ENCODE assay signal across 17 cellular contexts in the genomic region with DNA sequence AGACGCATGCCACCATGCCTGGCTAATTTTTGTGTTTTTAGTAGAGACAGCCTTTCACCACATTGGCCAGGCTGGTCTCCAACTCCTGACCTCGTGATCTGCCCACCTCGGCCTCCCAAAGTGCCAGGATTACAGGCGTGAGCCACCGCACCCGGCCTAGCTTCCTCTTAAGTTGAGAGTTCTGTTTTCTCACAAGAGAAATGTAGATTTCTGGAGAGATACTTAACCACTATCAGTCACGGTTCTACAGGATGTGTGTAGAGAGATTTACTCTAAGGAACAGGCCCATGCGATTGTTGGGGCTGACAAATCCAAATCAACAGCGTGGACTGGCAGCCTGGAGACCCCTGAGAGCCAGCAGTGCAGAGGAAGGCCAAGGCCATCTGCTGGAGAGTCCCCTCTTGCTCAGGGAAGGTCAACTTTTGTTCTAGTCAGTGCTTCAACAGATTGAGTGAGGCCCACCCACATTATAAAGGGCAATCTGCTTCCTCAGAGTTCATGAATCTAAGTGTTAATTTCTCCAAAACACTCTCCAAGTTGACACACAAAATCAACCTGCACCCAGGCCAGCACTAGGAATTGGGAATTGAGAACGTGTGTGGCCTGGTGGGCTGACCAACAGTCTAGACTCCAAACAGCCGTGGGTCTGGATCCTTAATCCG. TPM values are rescaled to one million over a fixed set of nuclear protein-coding genes. Genes with fewer than 3 reads are reported as not detected.
"Had no signal": no experiment of that assay in that cellular context is flagged by ENCODE, and none has a peak within 500 bp of the region (broad histone marks: within the 10 kb centered on the region; RNA-seq: fewer than 3 reads in every experiment).

No MANE protein-coding gene starts in this region.

- H3K4me3 Mint-ChIP-seq: activated naive CD8-positive, alpha-beta T cell treated with anti-CD3 and anti-CD28 coated beads, Interleukin-2, amount 10 ng/mL, durations not matched to agents 7 days and 5 days; naive thymus-derived CD8-positive, alpha-beta T cell; T-cell had no signal

- H3K36me3 ChIP-seq: ascending aorta, esophagus muscularis mucosa, right atrium auricular region, transverse colon had no signal

- H3K9me3 ChIP-seq: ascending aorta, esophagus muscularis mucosa, mucosa of descending colon, right atrium auricular region, transverse colon had no signal

- H3K27ac ChIP-seq: ascending aorta, esophagus muscularis mucosa, right atrium auricular region, transverse colon had no signal

- H3K27me3 Mint-ChIP-seq: activated naive CD8-positive, alpha-beta T cell treated with anti-CD3 and anti-CD28 coated beads, Interleukin-2, amount 10 ng/mL, durations not matched to agents 7 days and 5 days had no signal

- ATAC-seq: mucosa of descending colon; naive thymus-derived CD8-positive, alpha-beta T cell; T-cell had no signal

- DNase-seq: activated CD4-positive, CD25-positive, alpha-beta regulatory T cell; activated effector memory CD4-positive, alpha-beta T cell treated with anti-CD3 and anti-CD28 coated beads, Interleukin-2, amount 50 U/mL, for 16 hours; activated naive CD8-positive, alpha-beta T cell treated with anti-CD3 and anti-CD28 coated beads, Interleukin-2, amount 10 ng/mL, durations not matched to agents 7 days and 5 days; activated T-cell treated with anti-CD3 and anti-CD28 coated beads for 4 hours; glutamatergic neuron; mucosa of descending colon; naive thymus-derived CD8-positive, alpha-beta T cell; small intestine; substantia nigra; T-cell; transverse colon had no signal

- H3K27ac Mint-ChIP-seq: activated naive CD8-positive, alpha-beta T cell treated with anti-CD3 and anti-CD28 coated beads, Interleukin-2, amount 10 ng/mL, durations not matched to agents 7 days and 5 days; T-cell had no signal

- H3K36me3 Mint-ChIP-seq: naive thymus-derived CD8-positive, alpha-beta T cell; T-cell had no signal

- H3K9me3 Mint-ChIP-seq: activated naive CD8-positive, alpha-beta T cell treated with anti-CD3 and anti-CD28 coated beads, Interleukin-2, amount 10 ng/mL, durations not matched to agents 7 days and 5 days; naive thymus-derived CD8-positive, alpha-beta T cell; T-cell had no signal

- H3K27me3 ChIP-seq: ascending aorta, esophagus muscularis mucosa, right atrium auricular region, transverse colon had no signal

- H3K4me3 ChIP-seq: ascending aorta, esophagus muscularis mucosa, mucosa of descending colon, right atrium auricular region, transverse colon had no signal

- H3K4me1 ChIP-seq: ascending aorta, transverse colon had no signal

RNA-seq across cellular contexts. Expression of a gene that starts 56.0 kb away (rescaled TPM):
- total RNA-seq: activated CD8-positive, alpha-beta memory T cell treated with anti-CD3 and anti-CD28 coated beads for 36 hours; activated naive CD8-positive, alpha-beta T cell treated with anti-CD3 and anti-CD28 coated beads, Interleukin-2, amount 10 ng/mL, durations not matched to agents 7 days and 5 days; ascending aorta; esophagus muscularis mucosa; fibroblast of villous mesenchyme; lung microvascular endothelial cell; naive thymus-derived CD8-positive, alpha-beta T cell; right atrium auricular region; T-cell; transverse colon had no signal
- polyA plus RNA-seq: naive thymus-derived CD8-positive, alpha-beta T cell had no signal
